In genomic region chr11:92035488-92035887, GRCh38 we compare ENCODE assay signal across 17 cellular contexts.
"Had no signal": no experiment of that assay in that cellular context is flagged by ENCODE, and none has a peak within 500 bp of the region (broad histone marks: within the 10 kb centered on the region; RNA-seq: fewer than 3 reads in every experiment).

No MANE protein-coding gene starts in this region.

- DNase-seq: activated CD4-positive, alpha-beta T cell treated with anti-CD3 and anti-CD28 coated beads, Interleukin-2, amount 50 U/mL, for 48 hours; activated effector memory CD4-positive, alpha-beta T cell treated with anti-CD3 and anti-CD28 coated beads, Interleukin-2, amount 50 U/mL, for 16 hours; activated naive CD4-positive, alpha-beta T cell treated with anti-CD3 and anti-CD28 coated beads, Interleukin-2, amount 10 ng/mL, durations not matched to agents 7 days and 5 days; amygdala; cortex of kidney; endodermal cell; immature natural killer cell; left ventricle myocardium inferior; midbrain; natural killer cell; spleen; stimulated activated CD4-positive, alpha-beta T cell treated with anti-CD3 and anti-CD28 coated beads, Interleukin-4, amount 100 ng/mL, for 1 hour; stimulated activated naive CD4-positive, alpha-beta T cell; T-helper 9 cell had no signal

- H3K27me3 Mint-ChIP-seq: activated naive CD4-positive, alpha-beta T cell treated with anti-CD3 and anti-CD28 coated beads, Interleukin-2, amount 10 ng/mL, durations not matched to agents 7 days and 5 days; progenitor cell of endocrine pancreas had no signal

- H3K27ac Mint-ChIP-seq: activated naive CD4-positive, alpha-beta T cell treated with anti-CD3 and anti-CD28 coated beads, Interleukin-2, amount 10 ng/mL, durations not matched to agents 7 days and 5 days; endodermal cell; immature natural killer cell; natural killer cell; progenitor cell of endocrine pancreas; WTC11 had no signal

- H3K4me1 ChIP-seq: left ventricle myocardium inferior, spleen had no signal

- H3K4me3 ChIP-seq: cardiac muscle cell, left ventricle myocardium inferior, spleen had no signal

- H3K36me3 ChIP-seq: cardiac muscle cell, left ventricle myocardium inferior, spleen had no signal

- H3K27me3 ChIP-seq: cardiac muscle cell, spleen had no signal

- H3K36me3 Mint-ChIP-seq: activated naive CD4-positive, alpha-beta T cell treated with anti-CD3 and anti-CD28 coated beads, Interleukin-2, amount 10 ng/mL, durations not matched to agents 7 days and 5 days; immature natural killer cell; natural killer cell; WTC11 had no signal

- H3K27ac ChIP-seq: cardiac muscle cell, left ventricle myocardium inferior, spleen had no signal

- H3K4me1 Mint-ChIP-seq: activated naive CD4-positive, alpha-beta T cell treated with anti-CD3 and anti-CD28 coated beads, Interleukin-2, amount 10 ng/mL, durations not matched to agents 7 days and 5 days; immature natural killer cell; natural killer cell; WTC11 had no signal

- H3K9me3 ChIP-seq: left ventricle myocardium inferior had no signal

- ATAC-seq: natural killer cell, WTC11 had no signal

- H3K4me3 Mint-ChIP-seq: activated naive CD4-positive, alpha-beta T cell treated with anti-CD3 and anti-CD28 coated beads, Interleukin-2, amount 10 ng/mL, durations not matched to agents 7 days and 5 days; endodermal cell; immature natural killer cell; natural killer cell; WTC11 had no signal
